Comparison of ENCODE assay signal across 8 cellular contexts in genomic region chr19:45515081-45515624, GRCh38. TPM values are rescaled to one million over a fixed set of nuclear protein-coding genes. Genes with fewer than 3 reads are reported as not detected.
A peak's percentile ranks its signal among the peaks of the same experiment; 100 is the strongest.
DNase-seq lines count a peak whose midpoint lies in the region; ATAC-seq and TF ChIP-seq lines count a peak whose summit lies in the region.

No MANE protein-coding gene starts in this region.

- POLR2A ChIA-PET in CD8-positive, alpha-beta T cell (lab: Charles Lee): no interaction called here

- intact Hi-C loops in CD8-positive, alpha-beta T cell (cut with DNase I, micrococcal nuclease): no loop called here
- intact Hi-C loops in body of pancreas (cut with DNase I): loop anchor here (10.0 kb wide), 1 partner anchor 60 kb away; no protein-coding TSS in a partner anchor

- ATAC-seq in CD8-positive, alpha-beta T cell: peak; percentile 46
- ATAC-seq in body of pancreas (peak; percentile 15), naive B cell (ENCODE audit: low read depth in 2 of 2) (peak; percentile 82), HG03097 (IDR thresholded peaks at IDR 0.05; ENCODE audit: low FRiP score, unreplicated experiment) (no peak), GM19452 (IDR thresholded peaks at IDR 0.05; ENCODE audit: unreplicated experiment) (no peak)

- peaks cover 53% of the 10 kb centered on the region for H3K4me1 ChIP-seq in CD8-positive, alpha-beta T cell (ENCODE audit: insufficient read depth, low read length)
- H3K4me1 ChIP-seq in body of pancreas: peaks cover 26% of the 10 kb centered on the region

- peaks cover 48% of the 10 kb centered on the region for H3K4me1 Mint-ChIP-seq in CD8-positive, alpha-beta T cell (ENCODE audit: low read depth)
- H3K4me1 Mint-ChIP-seq in naive B cell: peaks cover 44 to 75% (median 70%) of the 10 kb centered on the region in 3 donors

- DNase-seq in CD8-positive, alpha-beta T cell: peak in 1 of 7 experiments; percentile 41
- peak; percentile 62 for DNase-seq in NAMALWA (ENCODE audit: low spot score)
- DNase-seq in body of pancreas: peak in 1 of 4 donors; percentile 72
- peak; percentile 81 for DNase-seq in naive B cell
- no peak for DNase-seq in HuH-7.5 (ENCODE audit: low spot score)
- DNase-seq in cerebellum (ENCODE audit: low spot score): no peak

- CTCF ChIA-PET in CD8-positive, alpha-beta T cell (lab: Charles Lee): interaction anchor here (0.5 to 2.6 kb wide), 6 partner anchors 9 to 142 kb away, joined by 3 to 9 read pairs (median 6); no protein-coding TSS in a partner anchor

- no peaks in the 10 kb centered on the region for H3K9me3 ChIP-seq in CD8-positive, alpha-beta T cell (ENCODE audit: low read length)
- no peaks in the 10 kb centered on the region for H3K9me3 ChIP-seq in body of pancreas

- no peak for TF ChIP-seq CTCF in CD8-positive, alpha-beta T cell (IDR thresholded peaks at IDR 0.05)
- TF ChIP-seq CTCF in body of pancreas (IDR thresholded peaks at IDR 0.05): no peak

- H3K4me3 Mint-ChIP-seq in CD8-positive, alpha-beta T cell: no peak overlapping the region
- H3K4me3 Mint-ChIP-seq in naive B cell: peak overlapping the region; percentile 76 to 90 (median 80)

- H3K36me3 Mint-ChIP-seq in CD8-positive, alpha-beta T cell: peaks cover 33% of the 10 kb centered on the region
- H3K36me3 Mint-ChIP-seq in naive B cell: peaks cover 0 to 9% of the 10 kb centered on the region in 2 donors

- 71 to 73% methylated on average over 9 to 10 of the region's 10 CpGs for WGBS in body of pancreas, 2 donors

- H3K27me3 ChIP-seq in CD8-positive, alpha-beta T cell (ENCODE audit: insufficient read depth, low read length): no peaks in the 10 kb centered on the region
- no peaks in the 10 kb centered on the region for H3K27me3 ChIP-seq in body of pancreas

- peak overlapping the region; percentile 49 for H3K27ac ChIP-seq in CD8-positive, alpha-beta T cell (ENCODE audit: low read depth, low read length)
- H3K27ac ChIP-seq in body of pancreas: peak overlapping the region; percentile 48 to 64 (median 56)

- no peaks in the 10 kb centered on the region for H3K9me3 Mint-ChIP-seq in CD8-positive, alpha-beta T cell
- H3K9me3 Mint-ChIP-seq in naive B cell: no peaks in the 10 kb centered on the region

- peaks cover 9% of the 10 kb centered on the region for H3K36me3 ChIP-seq in CD8-positive, alpha-beta T cell (ENCODE audit: insufficient read depth, low read length)
- H3K36me3 ChIP-seq in body of pancreas (replicated peaks in 1 of 2; ENCODE audit: insufficient read depth in 1 of 2, low read depth in 2 of 2): peaks cover 0 to 3% of the 10 kb centered on the region in 2 donors

- H3K27ac Mint-ChIP-seq in CD8-positive, alpha-beta T cell: peak overlapping the region; percentile 88
- peak overlapping the region; percentile 91 to 98 (median 96) for H3K27ac Mint-ChIP-seq in naive B cell

- no peaks in the 10 kb centered on the region for H3K27me3 Mint-ChIP-seq in CD8-positive, alpha-beta T cell (ENCODE audit: low read depth)
- H3K27me3 Mint-ChIP-seq in naive B cell: no peaks in the 10 kb centered on the region

- no peak for TF ChIP-seq POLR2A in body of pancreas (IDR thresholded peaks at IDR 0.05)

- no peak overlapping the region for H3K4me3 ChIP-seq in CD8-positive, alpha-beta T cell (ENCODE audit: low read depth, low read length)
- H3K4me3 ChIP-seq in body of pancreas: no peak overlapping the region

RNA-seq across cellular contexts. Expression of gene VASP, which starts 7.9 kb away (rescaled TPM):
- total RNA-seq in CD8-positive, alpha-beta T cell: 10 to 100 TPM; 45.6 to 51.6 TPM
- total RNA-seq in body of pancreas (10 to 100 TPM; 27.0 to 29.7 TPM), cerebellum (11.2 TPM)
- polyA plus RNA-seq in naive B cell (ENCODE audit: low read depth in 6 of 6): 10 to 100 TPM; 51.5 to 87.2 (median 64.3) TPM

RNA-seq across cellular contexts. Expression of gene PPM1N, which starts 16.9 kb away (rescaled TPM):
- total RNA-seq in CD8-positive, alpha-beta T cell: 1 to 10 TPM; 5.6 to 8.0 TPM
- not detected for total RNA-seq in body of pancreas
- 1 to 10 TPM; 1.6 to 3.4 (median 2.4) TPM for polyA plus RNA-seq in naive B cell (ENCODE audit: low read depth in 6 of 6)
- not detected for total RNA-seq in cerebellum

RNA-seq across cellular contexts. Expression of gene RTN2, which starts 18.3 kb away (rescaled TPM):
- 1 to 10 TPM in 1 of 2 experiments, under 1 TPM in 1; 0.64 to 1.3 TPM for total RNA-seq in CD8-positive, alpha-beta T cell
- 1 to 10 TPM; 2.9 to 5.6 TPM for total RNA-seq in body of pancreas
- under 1 TPM in 3 of 6 donors, not detected in 3; 0.28 to 0.58 (median 0.47) TPM for polyA plus RNA-seq in naive B cell (ENCODE audit: low read depth in 6 of 6)
- 36.0 TPM for total RNA-seq in cerebellum

RNA-seq across cellular contexts. Expression of gene FOSB, which starts 47.4 kb away (rescaled TPM):
- total RNA-seq in CD8-positive, alpha-beta T cell: 100 to 1,000 TPM; 625 to 631 TPM
- total RNA-seq in body of pancreas (10 to 100 TPM in 1 of 2 donors, 1 to 10 TPM in 1; 4.2 to 84.7 TPM), cerebellum (2.5 TPM)
- polyA plus RNA-seq in naive B cell (ENCODE audit: low read depth in 6 of 6): 100 to 1,000 TPM in 1 of 6 donors, 10 to 100 TPM in 5; 26.6 to 110 (median 82.1) TPM

Comparison
In these comparisons a context has a peak if more than half of its experiments do, and no peak if none do; other contexts are left out.
1. ATAC-seq: peak in CD8-positive, alpha-beta T cell (single experiment), body of pancreas (single experiment) and naive B cell (2 of 2); none in HG03097 (single experiment) and GM19452 (single experiment).
2. DNase-seq: peak in NAMALWA (single experiment) and naive B cell (single experiment); none in HuH-7.5 (single experiment) and cerebellum (single experiment).